Comparison of ENCODE assay signal across 34 cellular contexts in genomic region chr4:159013692-159014091, GRCh38.
"Had no signal": no experiment of that assay in that cellular context is flagged by ENCODE, and none has a peak within 500 bp of the region (broad histone marks: within the 10 kb centered on the region; RNA-seq: fewer than 3 reads in every experiment).

No MANE protein-coding gene starts in this region.

- H3K4me3 ChIP-seq: MG63, PC-9 had no signal

- H3K27me3 ChIP-seq: brain microvascular endothelial cell, MG63 had no signal

- H3K27ac ChIP-seq: brain microvascular endothelial cell, PC-9, RWPE1 had no signal

- DNase-seq: activated CD4-positive, alpha-beta T cell treated with anti-CD3 and anti-CD28 coated beads, Interleukin-2, amount 10 ng/mL, durations not matched to agents 24 days and 14 days; activated CD4-positive, alpha-beta T cell treated with anti-CD3 and anti-CD28 coated beads, Interleukin-2, amount 50 U/mL, for 4 hours; activated CD8-positive, alpha-beta T cell treated with anti-CD3 and anti-CD28 coated beads for 36 hours; activated effector memory CD4-positive, alpha-beta T cell treated with anti-CD3 and anti-CD28 coated beads, Interleukin-2, amount 50 U/mL, for 16 hours; activated naive CD4-positive, alpha-beta T cell; activated naive CD4-positive, alpha-beta T cell treated with anti-CD3 and anti-CD28 coated beads, Interleukin-2, amount 50 U/mL, for 16 hours; activated naive CD8-positive, alpha-beta T cell treated with anti-CD3 and anti-CD28 coated beads for 36 hours; activated T-cell treated with anti-CD3 and anti-CD28 coated beads, Interleukin-2, amount 50 U/mL, for 1 hour; activated T-cell treated with anti-CD3 and anti-CD28 coated beads, Interleukin-2, amount 50 U/mL, for 72 hours; amniotic stem cell; aorta; brain microvascular endothelial cell; central memory CD4-positive, alpha-beta T cell; Karpas-422; KBM-7; MG63; NCI-H1105; NCI-H1417 treated with DMSO at 0.1 percent for 48 hours; NCI-H187; NCI-H2029 treated with DMSO at 0.1 percent for 48 hours; NCI-H2107; NCI-H2171; NCI-H2227 treated with DMSO at 0.1 percent for 48 hours; NCI-H446; NCI-H510A treated with DMSO at 0.1 percent for 48 hours; NCI-H526 treated with DMSO at 0.1 percent for 48 hours; NCI-H82; NK-92 treated with Interleukin-12 subunit alpha and Interleukin-12 subunit beta, amount 100 ng/mL, for 24 hours; PC-9; SIG-M5; T1000 had no signal

- H3K36me3 ChIP-seq: brain microvascular endothelial cell, MG63 had no signal

- ATAC-seq: activated CD8-positive, alpha-beta T cell treated with anti-CD3 and anti-CD28 coated beads for 36 hours; activated T-cell treated with anti-CD3 and anti-CD28 coated beads, Interleukin-2, amount 50 U/mL, for 72 hours; activated T-helper 17 cell treated with anti-CD3 and anti-CD28 coated beads, Interleukin-2, amount 50 U/mL, for 72 hours; Right ventricle myocardium inferior had no signal

- H3K9me3 ChIP-seq: MG63 had no signal
